8 cellular contexts compared by ENCODE assay signal in the genomic region with DNA sequence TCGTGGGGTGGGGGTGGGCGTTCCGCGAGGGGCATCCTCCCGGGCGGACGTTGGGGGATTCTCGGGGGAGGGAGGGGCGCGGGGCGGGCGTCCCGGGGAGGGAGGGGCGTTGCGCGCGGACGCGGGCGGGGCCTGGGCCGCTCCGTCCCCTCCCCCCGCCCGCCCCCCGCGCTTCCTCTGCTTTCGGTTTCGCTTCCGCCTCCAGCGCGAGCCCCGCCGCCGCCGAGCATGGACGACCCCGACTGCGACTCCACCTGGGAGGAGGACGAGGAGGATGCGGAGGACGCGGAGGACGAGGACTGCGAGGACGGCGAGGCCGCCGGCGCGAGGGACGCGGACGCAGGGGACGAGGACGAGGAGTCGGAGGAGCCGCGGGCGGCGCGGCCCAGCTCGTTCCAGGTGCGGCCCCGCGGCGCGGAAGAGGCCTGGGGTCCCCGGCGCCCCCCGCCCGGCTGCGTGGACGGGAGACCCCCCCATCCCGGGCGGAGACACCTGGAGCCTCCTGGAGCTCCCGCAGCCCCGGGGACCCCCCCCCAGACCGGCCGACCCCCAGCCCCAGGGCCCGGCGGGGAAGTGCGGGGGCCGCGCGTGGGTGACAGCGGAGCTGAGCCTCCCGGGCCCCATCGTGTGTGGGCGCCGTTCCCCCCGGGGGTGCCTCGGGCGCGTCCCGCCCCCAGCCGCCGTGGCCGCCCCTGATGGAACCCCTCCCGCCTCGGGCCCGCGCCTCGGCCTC. TPM values are rescaled to one million over a fixed set of nuclear protein-coding genes. Genes with fewer than 3 reads are reported as not detected.
DNase-seq lines count a peak whose midpoint lies in the region; FAIRE-seq and TF ChIP-seq lines count a peak whose summit lies in the region.

A gene with protein sequence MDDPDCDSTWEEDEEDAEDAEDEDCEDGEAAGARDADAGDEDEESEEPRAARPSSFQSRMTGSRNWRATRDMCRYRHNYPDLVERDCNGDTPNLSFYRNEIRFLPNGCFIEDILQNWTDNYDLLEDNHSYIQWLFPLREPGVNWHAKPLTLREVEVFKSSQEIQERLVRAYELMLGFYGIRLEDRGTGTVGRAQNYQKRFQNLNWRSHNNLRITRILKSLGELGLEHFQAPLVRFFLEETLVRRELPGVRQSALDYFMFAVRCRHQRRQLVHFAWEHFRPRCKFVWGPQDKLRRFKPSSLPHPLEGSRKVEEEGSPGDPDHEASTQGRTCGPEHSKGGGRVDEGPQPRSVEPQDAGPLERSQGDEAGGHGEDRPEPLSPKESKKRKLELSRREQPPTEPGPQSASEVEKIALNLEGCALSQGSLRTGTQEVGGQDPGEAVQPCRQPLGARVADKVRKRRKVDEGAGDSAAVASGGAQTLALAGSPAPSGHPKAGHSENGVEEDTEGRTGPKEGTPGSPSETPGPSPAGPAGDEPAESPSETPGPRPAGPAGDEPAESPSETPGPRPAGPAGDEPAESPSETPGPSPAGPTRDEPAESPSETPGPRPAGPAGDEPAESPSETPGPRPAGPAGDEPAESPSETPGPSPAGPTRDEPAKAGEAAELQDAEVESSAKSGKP (plus strand): TSS at position 204 of the 733 bp plus-strand sequence. CDS start 25 bp downstream, at position 229.

- intact Hi-C loops in T-helper 2 cell treated with Interferon-gamma antibody and Interleukin-4, amounts not matched to agents 100 ng/mL and 5 ng/mL, for 36 hours (cut with micrococcal nuclease) = loop anchor here (1.0 to 5.0 kb wide), 3 partner anchors 10 to 417 kb away; partner anchors contain the start of gene RPS21
- intact Hi-C loops in sigmoid colon (cut with DNase I) = loop anchor here (1.0 kb wide), 1 partner anchor 9 kb away; no protein-coding TSS in a partner anchor

- H3K27ac ChIP-seq in HUES48 (ENCODE audit: low read depth, low read length) = no peak within 1 kb of the TSS
- H3K27ac ChIP-seq in astrocyte (ENCODE audit: low read depth, low read length) = peak within 1 kb of the TSS; percentile 66
- H3K27ac ChIP-seq in hepatocyte = peak within 1 kb of the TSS; percentile 84
- H3K27ac ChIP-seq in sigmoid colon = peak within 1 kb of the TSS; percentile 91 to 96 (median 92)

- H3K9me3 ChIP-seq in HUES48 (ENCODE audit: control insufficient read depth, insufficient read depth, low read length) (no peaks in the 10 kb centered on the region), astrocyte (ENCODE audit: insufficient read depth, low read depth, low read length) (no peaks in the 10 kb centered on the region), hepatocyte (ENCODE audit: low read depth) (no peaks in the 10 kb centered on the region), sigmoid colon (no peaks in the 10 kb centered on the region)

- H3K9ac ChIP-seq in HUES48 (ENCODE audit: low read depth, low read length) = no peak within 1 kb of the TSS
- H3K9ac ChIP-seq in astrocyte (ENCODE audit: low read length) = peak within 1 kb of the TSS; percentile 87

- TF ChIP-seq CTCF in astrocyte (IDR thresholded peaks at IDR 0.05; ENCODE audit: insufficient read depth, low read depth, low read length) (no peak), hepatocyte (IDR thresholded peaks at IDR 0.05; ENCODE audit: poor library complexity) (no peak), sigmoid colon (IDR thresholded peaks at IDR 0.05) (no peak)

- no peak for FAIRE-seq in astrocyte (lab: Jason Lieb, UNC)

- H3K36me3 Mint-ChIP-seq in astrocyte (ENCODE audit: low read depth, unreplicated experiment) = peaks cover 12% of the 10 kb centered on the region

- WGBS in hepatocyte (ENCODE audit: low lambda C conversion rate, missing lambda C conversion rate) = under 1% methylated on average over 38 of the region's 103 CpGs
- 1% methylated on average over 99 to 103 of the region's 103 CpGs for WGBS in sigmoid colon, 2 donors

- H3K9me3 Mint-ChIP-seq in astrocyte (ENCODE audit: unreplicated experiment) = no peaks in the 10 kb centered on the region

- peak; percentile 34 for DNase-seq in NCI-H1436 (lab: John Stamatoyannopoulos, UW)
- no peak for DNase-seq in NCI-H1436 treated with DMSO at 0.1 percent for 48 hours (lab: John Stamatoyannopoulos, UW)
- DNase-seq in astrocyte (ENCODE audit: low read depth) = peak; percentile 21
- peak; percentile 79 for DNase-seq in hepatocyte (ENCODE audit: low spot score)
- peak; percentile 87 for DNase-seq in sigmoid colon
- DNase-seq in GOT3 (lab: John Stamatoyannopoulos, UW) = no peak

- H3K36me3 ChIP-seq in HUES48 (ENCODE audit: control insufficient read depth, insufficient read depth, low read length) (peaks cover 32% of the 10 kb centered on the region), astrocyte (ENCODE audit: insufficient read depth, low read length) (peaks cover 10% of the 10 kb centered on the region), hepatocyte (replicated peaks; ENCODE audit: insufficient read depth, low read depth) (no peaks in the 10 kb centered on the region), sigmoid colon (peaks cover 17 to 41% (median 22%) of the 10 kb centered on the region in 4 donors)

- H2AFZ ChIP-seq in astrocyte (ENCODE audit: low read depth, low read length) (peak within 1 kb of the TSS; percentile 75), hepatocyte (peak within 1 kb of the TSS; percentile 80)

- peak within 1 kb of the TSS; percentile 87 for H3K4me3 ChIP-seq in HUES48 (ENCODE audit: low read depth, low read length)
- peak within 1 kb of the TSS; percentile 77 for H3K4me3 ChIP-seq in astrocyte (ENCODE audit: insufficient read depth, low read depth, low read length)
- H3K4me3 ChIP-seq in hepatocyte = peak within 1 kb of the TSS; percentile 97
- H3K4me3 ChIP-seq in sigmoid colon = peak within 1 kb of the TSS; percentile 87 to 100 (median 95)

- H3K4me1 ChIP-seq in HUES48 (ENCODE audit: control insufficient read depth, insufficient read depth, low read length) (peaks cover 6% of the 10 kb centered on the region; the same call in 1 of the 2 replicates), astrocyte (ENCODE audit: insufficient read depth, low read length) (peaks cover 13% of the 10 kb centered on the region), hepatocyte (ENCODE audit: insufficient read depth) (peaks cover 12% of the 10 kb centered on the region), sigmoid colon (peaks cover 0 to 45% (median 34%) of the 10 kb centered on the region in 4 donors)

- peaks cover 29% of the 10 kb centered on the region for H3K79me2 ChIP-seq in astrocyte (ENCODE audit: insufficient read depth, low read length)
- H3K79me2 ChIP-seq in hepatocyte = peaks cover 29% of the 10 kb centered on the region

- no peaks in the 10 kb centered on the region for H3K9me2 ChIP-seq in hepatocyte (replicated peaks; ENCODE audit: insufficient read depth)

- TF ChIP-seq POLR2A in sigmoid colon (IDR thresholded peaks at IDR 0.05) = peak; percentile 21 to 41

- TF ChIP-seq EP300 in sigmoid colon (IDR thresholded peaks at IDR 0.05) = no peak

- H4K20me1 ChIP-seq in astrocyte (ENCODE audit: insufficient read depth, low read length) (peaks cover 47% of the 10 kb centered on the region), hepatocyte (ENCODE audit: insufficient read depth, poor library complexity, severe bottlenecking) (peaks cover 36% of the 10 kb centered on the region)

- H3K4me1 Mint-ChIP-seq in astrocyte (ENCODE audit: low read depth, unreplicated experiment) = peaks cover 10% of the 10 kb centered on the region

- H3K4me2 ChIP-seq in astrocyte (ENCODE audit: low read length) (peak within 1 kb of the TSS; percentile 96), hepatocyte (peak within 1 kb of the TSS; percentile 99)

- H3K27ac Mint-ChIP-seq in astrocyte (ENCODE audit: unreplicated experiment) = peak within 1 kb of the TSS; percentile 90

- H3K4me3 Mint-ChIP-seq in astrocyte (ENCODE audit: unreplicated experiment) = peak within 1 kb of the TSS; percentile 89

- H3K27me3 ChIP-seq in HUES48 (ENCODE audit: control insufficient read depth, insufficient read depth, low read length) (0 out of 2 replicates have a peak, but pooled peaks cover 3% of the 10 kb centered on the region), astrocyte (ENCODE audit: insufficient read depth, low read length) (no peaks in the 10 kb centered on the region), hepatocyte (no peaks in the 10 kb centered on the region), sigmoid colon (no peaks in the 10 kb centered on the region)

- H3K27me3 Mint-ChIP-seq in astrocyte (ENCODE audit: low read depth, unreplicated experiment) = no peaks in the 10 kb centered on the region

RNA-seq across cellular contexts. Expression of the gene that starts here (rescaled TPM):
- 77.5 and 79.2 TPM in 2 replicates for total RNA-seq in T-helper 2 cell treated with Interferon-gamma antibody and Interleukin-4, amounts not matched to agents 100 ng/mL and 5 ng/mL, for 36 hours
- 93.4 and 96.5 TPM in 2 replicates for total RNA-seq in astrocyte
- 43.8 and 47.6 TPM in 2 replicates for total RNA-seq in hepatocyte
- polyA plus RNA-seq in hepatocyte = 76.2 and 80.8 TPM in 2 replicates
- total RNA-seq in sigmoid colon = 10 to 100 TPM; 44.7 to 61.5 (median 48.6) TPM
- polyA plus RNA-seq in sigmoid colon = 10 to 100 TPM; 22.2 to 64.8 (median 43.7) TPM

Comparison
In these comparisons a context has a peak if more than half of its experiments do, and no peak if none do; other contexts are left out.
1. DNase-seq: peak in NCI-H1436 (single experiment), astrocyte (single experiment), hepatocyte (single experiment) and sigmoid colon (single experiment); none in NCI-H1436 treated with DMSO at 0.1 percent for 48 hours (single experiment) and GOT3 (single experiment).
2. Peak in every context shown above with its lines, with median percentiles within 50 percentile points of each other: H3K4me3 ChIP-seq.